ENCODE assay signal across 26 cellular contexts in genomic region chr14:87998414-87998813, GRCh38. TPM values are rescaled to one million over a fixed set of nuclear protein-coding genes. Genes with fewer than 3 reads are reported as not detected.
DNase-seq lines count a peak whose midpoint lies in the region; ATAC-seq, FAIRE-seq and TF ChIP-seq lines count a peak whose summit lies in the region.
"Had no signal": no experiment of that assay in that cellular context is flagged by ENCODE, and none has a peak within 500 bp of the region (broad histone marks: within the 10 kb centered on the region; RNA-seq: fewer than 3 reads in every experiment).

No MANE protein-coding gene starts in this region.

- TF ChIP-seq POLR2A in K562 (conservative IDR thresholded peaks at IDR 0.05): no peak

- no peaks in the 10 kb centered on the region for H3K27me3 ChIP-seq in K562 (ENCODE audit: control insufficient read depth in 2 of 2, insufficient read depth in 2 of 2, low read length in 2 of 2)
- H3K27me3 ChIP-seq: BE2C, SJCRH30 had no signal

- no peak for TF ChIP-seq CTCF in K562 (IDR thresholded peaks at IDR 0.05 in 2 of 3, conservative IDR thresholded peaks at IDR 0.05 in 1 of 3; ENCODE audit: insufficient read depth in 2 of 3, low read depth in 1 of 3, low read length in 3 of 3)

- no peak overlapping the region for H3K27ac Mint-ChIP-seq in activated CD4-positive, alpha-beta T cell treated with anti-CD3 and anti-CD28 coated beads for 36 hours

- H3K79me2 ChIP-seq in K562 (ENCODE audit: control insufficient read depth, insufficient read depth, low read length): no peaks in the 10 kb centered on the region

- H3K9me3 ChIP-seq in K562 (replicated peaks; ENCODE audit: control insufficient read depth, insufficient read depth, low read depth, low read length): no peaks in the 10 kb centered on the region
- H3K9me3 ChIP-seq: BE2C, SJCRH30 had no signal

- no peaks in the 10 kb centered on the region for H4K20me1 ChIP-seq in K562 (replicated peaks; ENCODE audit: control insufficient read depth, insufficient read depth, low read length)

- no peaks in the 10 kb centered on the region for H3K27me3 Mint-ChIP-seq in activated CD4-positive, alpha-beta T cell treated with anti-CD3 and anti-CD28 coated beads for 36 hours

- peaks cover 59% of the 10 kb centered on the region for H3K4me1 Mint-ChIP-seq in activated CD4-positive, alpha-beta T cell treated with anti-CD3 and anti-CD28 coated beads for 36 hours

- H3K4me3 Mint-ChIP-seq in activated CD4-positive, alpha-beta T cell treated with anti-CD3 and anti-CD28 coated beads for 36 hours: no peak overlapping the region

- no peak for TF ChIP-seq RAD21 in K562 (CRISPR knock-in tag; conservative IDR thresholded peaks at IDR 0.05 in 1 of 2, IDR thresholded peaks at IDR 0.05 in 1 of 2)

- peaks cover 3 to 39% of the 10 kb centered on the region in 2 experiments for H3K4me1 ChIP-seq in K562 (replicated peaks in 1 of 2; ENCODE audit: control insufficient read depth in 2 of 2, insufficient read depth in 2 of 2, low read length in 2 of 2)
- H3K4me1 ChIP-seq: BE2C had no signal

- H3K36me3 ChIP-seq in K562 (ENCODE audit: control insufficient read depth, insufficient read depth, low read length): no peaks in the 10 kb centered on the region
- H3K36me3 ChIP-seq: BE2C, SJCRH30 had no signal

- no peak for TF ChIP-seq EP300 in K562 (IDR thresholded peaks at IDR 0.05; ENCODE audit: low read length)

- CTCF ChIA-PET in activated CD4-positive, alpha-beta T cell treated with anti-CD3 and anti-CD28 coated beads for 36 hours (lab: Charles Lee): no interaction called here
- CTCF ChIA-PET in K562 (lab: Yijun Ruan, JAX; ENCODE audit: low intra/inter-chr PET ratio): no interaction called here

- H3K27ac ChIP-seq in K562 (ENCODE audit: extremely low read depth, low read depth, low read length): no peak overlapping the region
- H3K27ac ChIP-seq: SJCRH30 had no signal

- in situ Hi-C loops in K562 (cut with MboI): loop anchor here (25.0 kb wide), 1 partner anchor 564 kb away; the partner anchor contains the start of genes PTPN21 and ZC3H14

- H3K36me3 Mint-ChIP-seq in activated CD4-positive, alpha-beta T cell treated with anti-CD3 and anti-CD28 coated beads for 36 hours (ENCODE audit: low read depth): peaks cover 9% of the 10 kb centered on the region

- no peak for DNase-seq in activated CD4-positive, alpha-beta T cell treated with anti-CD3 and anti-CD28 coated beads for 36 hours
- no peak for DNase-seq in activated CD4-positive, alpha-beta T cell treated with anti-CD3 and anti-CD28 coated beads for 1 hour
- DNase-seq in K562 (ENCODE audit: extremely low read depth in 1 of 4, low spot score in 3 of 4) (peak in 1 of 4 experiments; percentile 20), DMS153 (lab: John Stamatoyannopoulos, UW) (no peak), UCSD-AML1 (lab: John Stamatoyannopoulos, UW; ENCODE audit: unreplicated experiment) (no peak)
- DNase-seq: 8988T, ACHN, BE2C, Calu3, DND-41, HCEC 1CT, KBM-7, NCI-H2029, NCI-H446, NCI-H524 treated with DMSO at 0.1 percent for 48 hours, NCI-H774, PC-3, SJCRH30 had no signal

- FAIRE-seq in K562 (lab: Jason Lieb, UNC): no peak
- FAIRE-seq: GM18507, H1, HTR-8/SVneo had no signal

- no TSS peak for BruUV-seq in K562 (replicated peaks; lab: Mats Ljungman, UMichigan)

- intact Hi-C loops in activated CD4-positive, alpha-beta T cell treated with anti-CD3 and anti-CD28 coated beads for 36 hours (cut with DNase I, micrococcal nuclease): loop anchor here in 1 of 2 experiments (10.0 kb wide), 1 partner anchor 386 kb away; the partner anchor contains the start of gene SPATA7
- intact Hi-C loops in K562 (cut with micrococcal nuclease): no loop called here

- H2AFZ ChIP-seq in K562 (ENCODE audit: low read depth, low read length): no peak overlapping the region

- H3K9me3 Mint-ChIP-seq in activated CD4-positive, alpha-beta T cell treated with anti-CD3 and anti-CD28 coated beads for 36 hours (ENCODE audit: low read depth): peaks cover 5% of the 10 kb centered on the region

- ATAC-seq in activated CD4-positive, alpha-beta T cell treated with anti-CD3 and anti-CD28 coated beads for 36 hours: peak; percentile 62
- ATAC-seq in HG02852 (IDR thresholded peaks at IDR 0.05; ENCODE audit: unreplicated experiment) (peak; percentile 59), K562 (no peak), HG03095 (IDR thresholded peaks at IDR 0.05; ENCODE audit: unreplicated experiment) (no peak)
- ATAC-seq: PC-3, Right ventricle myocardium inferior had no signal

- H3K4me3 ChIP-seq in K562: no peak overlapping the region
- H3K4me3 ChIP-seq: SJCRH30 had no signal

- no peaks in the 10 kb centered on the region for H3K9me1 ChIP-seq in K562 (ENCODE audit: control insufficient read depth, insufficient read depth, low read length)

- POLR2A ChIA-PET in activated CD4-positive, alpha-beta T cell treated with anti-CD3 and anti-CD28 coated beads for 36 hours (lab: Charles Lee): no interaction called here
- POLR2A ChIA-PET in K562 (lab: Yijun Ruan, JAX): no interaction called here

- no peak overlapping the region for H3K4me2 ChIP-seq in K562 (ENCODE audit: insufficient read depth, low read length)

- no peak overlapping the region for H3K9ac ChIP-seq in K562 (ENCODE audit: insufficient read depth in 1 of 2, low read depth in 2 of 2, low read length in 2 of 2)

TF ChIP-seq in K562, 482 proteins besides CTCF, POLR2A, EP300 and RAD21 (continues in another document):
- TF ChIP-seq BRF2 (IDR thresholded peaks at IDR 0.05; ENCODE audit: borderline replicate concordance, insufficient read depth, insufficient read length) (no peak), SMAD4 (CRISPR knock-in tag; conservative IDR thresholded peaks at IDR 0.05) (no peak), TCF3 (CRISPR knock-in tag; IDR thresholded peaks at IDR 0.05) (no peak), SNRNP70 (optimal IDR thresholded peaks at IDR 0.05; ENCODE audit: low read depth, low read length) (no peak), TCF7 (IDR thresholded peaks at IDR 0.05; ENCODE audit: borderline replicate concordance) (no peak), CBFA2T3 (IDR thresholded peaks at IDR 0.05) (0 out of 2 replicates have a peak, but pooled peaks have one; percentile 11), CHD1 (IDR thresholded peaks at IDR 0.05; ENCODE audit: low read length) (no peak)

RNA-seq across cellular contexts. Expression of gene GALC, which starts 5.4 kb away (rescaled TPM):
- total RNA-seq in activated CD4-positive, alpha-beta T cell treated with anti-CD3 and anti-CD28 coated beads for 36 hours: 10 to 100 TPM; 10.3 to 10.8 TPM
- total RNA-seq in K562 (2011; cell fraction: chromatin; rRNA removed; ENCODE audit: low replicate concordance): 11.5 and 32.3 TPM in 2 replicates
- 9.7 and 12.8 TPM in 2 replicates for total RNA-seq in K562 (2011; cell fraction: nucleolus; rRNA removed)
- 19.5 and 23.9 TPM in 2 replicates for total RNA-seq in K562 (2011; cell fraction: nucleoplasm; rRNA removed)
- total RNA-seq in K562 (2014; rRNA removed): 6.9 and 12.4 TPM in 2 replicates
- 9.2 and 9.4 TPM in 2 replicates for total RNA-seq in K562 (2014; rRNA removed; fragmentation: Illumina TruSeq; extraction: Trizol)
- total RNA-seq in K562 (2015; rRNA removed; fragmentation: Illumina TruSeq; extraction: Trizol): 14.6 and 15.0 TPM in 2 replicates
- total RNA-seq in K562 (2021): 6.8 and 7.3 TPM in 2 replicates
- polyA plus RNA-seq in K562 (2011; rRNA removed): 14.0 and 15.1 TPM in 2 replicates
- polyA plus RNA-seq in K562 (2011; cell fraction: cytosol; rRNA removed): 4.3 and 9.1 TPM in 2 replicates
- polyA plus RNA-seq in K562 (2011; cell fraction: nucleus; rRNA removed): 10.0 and 14.7 TPM in 2 replicates
- 10.4 and 20.1 TPM in 2 replicates for polyA plus RNA-seq in K562 (2012)
- polyA plus RNA-seq in K562 (2014; fragmentation: Illumina TruSeq; extraction: Trizol): 7.8 and 7.9 TPM in 2 replicates
- polyA plus RNA-seq in K562 (2014; fragmentation: Nextera tagmentation; extraction: Ambion mirVana): 1 to 10 TPM; 1.6 to 2.9 TPM
- 6.5 and 7.6 TPM in 2 replicates for polyA plus RNA-seq in K562 (2014; rRNA removed)
- 17.3 and 21.2 TPM in 2 replicates for polyA minus RNA-seq in K562 (2011; rRNA and poly(A)+ RNA removed)
- 8.4 and 10.6 TPM in 2 replicates for polyA minus RNA-seq in K562 (2011; cell fraction: cytosol; rRNA and poly(A)+ RNA removed)
- 12.8 and 14.8 TPM in 2 replicates for polyA minus RNA-seq in K562 (2011; cell fraction: nucleus; rRNA and poly(A)+ RNA removed)

RNA-seq across cellular contexts. Expression of gene GPR65, which starts 6.5 kb away (rescaled TPM):
- total RNA-seq in activated CD4-positive, alpha-beta T cell treated with anti-CD3 and anti-CD28 coated beads for 36 hours: 10 to 100 TPM; 13.7 to 14.0 TPM
- not detected in 2 replicates for total RNA-seq in K562 (2011; cell fraction: chromatin; rRNA removed; ENCODE audit: low replicate concordance)
- total RNA-seq in K562 (2011; cell fraction: nucleolus; rRNA removed): not detected in 2 replicates
- not detected in 2 replicates for total RNA-seq in K562 (2011; cell fraction: nucleoplasm; rRNA removed)
- total RNA-seq in K562 (2014; rRNA removed): 0.04 TPM in 1 of 2 replicates, not detected in the other
- 0.03 TPM in 1 of 2 replicates, not detected in the other for total RNA-seq in K562 (2014; rRNA removed; fragmentation: Illumina TruSeq; extraction: Trizol)
- total RNA-seq in K562 (2015; rRNA removed; fragmentation: Illumina TruSeq; extraction: Trizol): 0.11 and 0.26 TPM in 2 replicates
- total RNA-seq in K562 (2021): 0.04 TPM in 2 replicates
- polyA plus RNA-seq in K562 (2011; rRNA removed): not detected in 2 replicates
- polyA plus RNA-seq in K562 (2011; cell fraction: cytosol; rRNA removed): not detected in 2 replicates
- not detected in 2 replicates for polyA plus RNA-seq in K562 (2011; cell fraction: nucleus; rRNA removed)
- polyA plus RNA-seq in K562 (2012): 0.05 and 0.14 TPM in 2 replicates
- polyA plus RNA-seq in K562 (2014; fragmentation: Illumina TruSeq; extraction: Trizol): not detected in 2 replicates
- under 1 TPM in 1 of 2 experiments, not detected in 1; 0.03 TPM for polyA plus RNA-seq in K562 (2014; fragmentation: Nextera tagmentation; extraction: Ambion mirVana)
- polyA plus RNA-seq in K562 (2014; rRNA removed): not detected in 2 replicates
- polyA minus RNA-seq in K562 (2011; rRNA and poly(A)+ RNA removed): not detected in 2 replicates
- polyA minus RNA-seq in K562 (2011; cell fraction: cytosol; rRNA and poly(A)+ RNA removed): not detected in 2 replicates
- polyA minus RNA-seq in K562 (2011; cell fraction: nucleus; rRNA and poly(A)+ RNA removed): not detected in 2 replicates
- total RNA-seq: H1, LHCN-M2, MCF 10A, PC-3 had no signal
- polyA plus RNA-seq: H1 had no signal

Comparison
In these comparisons a context has a peak if more than half of its experiments do, and no peak if none do; other contexts are left out.
1. ATAC-seq: peak in activated CD4-positive, alpha-beta T cell treated with anti-CD3 and anti-CD28 coated beads for 36 hours (single experiment) and HG02852 (single experiment); none in K562 (single experiment) and HG03095 (single experiment).
2. RNA of gene GPR65, which starts 6.5 kb away (total RNA-seq): 13.7 to 14.0 TPM in activated CD4-positive, alpha-beta T cell treated with anti-CD3 and anti-CD28 coated beads for 36 hours; 0.03 to 0.26 TPM in K562; every median in the first group is over 10 times any median in the second.